16 cellular contexts compared by ENCODE assay signal in the genomic region with DNA sequence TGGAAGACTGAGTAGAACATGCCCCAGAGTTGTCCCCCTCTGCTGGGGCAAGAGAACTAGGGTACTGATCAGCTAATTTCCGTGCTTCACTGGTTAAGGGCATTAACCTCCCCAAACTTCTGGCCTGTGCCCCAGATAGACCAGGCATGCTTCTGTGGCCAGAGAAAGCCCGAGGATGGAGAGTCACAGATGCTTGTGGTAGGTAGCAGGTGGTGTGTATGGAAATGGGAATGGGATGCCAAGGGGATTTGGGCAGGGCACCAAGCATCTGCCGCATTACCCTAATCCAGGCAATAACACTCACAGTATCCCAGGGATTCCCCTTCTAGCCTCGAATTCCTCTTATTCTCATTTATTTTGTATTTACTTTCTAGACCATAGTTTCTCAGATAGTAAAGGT.
"Had no signal": no experiment of that assay in that cellular context is flagged by ENCODE, and none has a peak within 500 bp of the region (broad histone marks: within the 10 kb centered on the region; RNA-seq: fewer than 3 reads in every experiment).

No MANE protein-coding gene starts in this region.

- H3K9me3 ChIP-seq: esophagus squamous epithelium, uterus had no signal

- H3K4me2 ChIP-seq: hepatocyte had no signal

- H3K36me3 ChIP-seq: esophagus squamous epithelium, left lung, tibial artery, uterus had no signal

- H3K27ac ChIP-seq: esophagus squamous epithelium, hepatocyte, left lung, tibial artery, uterus had no signal

- H3K4me1 ChIP-seq: esophagus squamous epithelium, left lung, tibial artery, uterus had no signal

- H2AFZ ChIP-seq: hepatocyte had no signal

- DNase-seq: activated CD4-positive, alpha-beta T cell treated with anti-CD3 and anti-CD28 coated beads for 1 hour; activated CD4-positive, alpha-beta T cell treated with anti-CD3 and anti-CD28 coated beads, Interleukin-2, amount 50 U/mL, for 4 hours; activated naive CD4-positive, alpha-beta T cell treated with anti-CD3 and anti-CD28 coated beads for 36 hours; amniotic stem cell; cortex of kidney; effector CD4-positive, alpha-beta T cell; esophagus squamous epithelium; left lung; mammary epithelial cell; naive thymus-derived CD4-positive, alpha-beta T cell; stimulated activated CD4-positive, alpha-beta T cell treated with anti-CD3 and anti-CD28 coated beads, Interleukin-15, amount 100 ng/mL, for 24 hours; stimulated activated CD4-positive, alpha-beta T cell treated with anti-CD3 and anti-CD28 coated beads, Interleukin-4, amount 100 ng/mL, for 1 hour; T-helper 9 cell; tibial artery; uterus had no signal

- H3K79me2 ChIP-seq: hepatocyte had no signal

- H3K27me3 ChIP-seq: esophagus squamous epithelium, hepatocyte, left lung, tibial artery, uterus had no signal

- H3K4me3 ChIP-seq: esophagus squamous epithelium, hepatocyte, left lung, tibial artery, uterus had no signal
